ENCODE assay signal across 1 cellular context in the genomic region with DNA sequence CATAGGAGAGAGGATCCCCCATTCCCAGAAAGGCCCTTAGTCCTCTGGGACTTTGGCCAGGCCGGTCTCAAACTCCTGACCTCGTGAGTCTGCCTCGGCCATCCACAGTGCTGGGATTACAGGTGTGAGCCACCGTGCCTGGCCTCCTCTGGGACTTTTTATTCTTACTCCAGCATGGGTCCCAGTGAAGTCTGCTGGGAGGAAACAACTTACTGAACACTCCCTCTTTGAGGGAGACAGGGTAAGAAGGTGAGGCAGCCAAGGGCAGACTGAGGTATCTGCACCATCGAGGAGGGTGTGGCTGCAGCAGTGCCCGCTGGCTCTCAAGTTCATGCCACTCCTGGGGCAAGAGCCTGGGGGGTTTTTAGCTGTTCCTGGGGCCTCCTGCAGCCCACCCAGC.
TF ChIP-seq lines count a peak whose summit lies in the region.

No MANE protein-coding gene starts in this region.

TF ChIP-seq in GM12878, 131 proteins besides CTCF, POLR2A, EP300 and RAD21:
- no peak for TF ChIP-seq STAT3 (IDR thresholded peaks at IDR 0.05; ENCODE audit: low read depth, low read length)
- no peak for TF ChIP-seq IRF4 (IDR thresholded peaks at IDR 0.05; ENCODE audit: low read depth, low read length)
- TF ChIP-seq ZNF24 (IDR thresholded peaks at IDR 0.05) = no peak
- no peak for TF ChIP-seq MLLT1 (IDR thresholded peaks at IDR 0.05)
- TF ChIP-seq NFXL1 (IDR thresholded peaks at IDR 0.05; ENCODE audit: borderline replicate concordance) = no peak
- no peak for TF ChIP-seq FOXM1 (IDR thresholded peaks at IDR 0.05; ENCODE audit: low read depth, low read length)
- no peak for TF ChIP-seq E4F1 (IDR thresholded peaks at IDR 0.05; ENCODE audit: borderline replicate concordance, partially characterized antibody)
- no peak for TF ChIP-seq HDAC2 (IDR thresholded peaks at IDR 0.05)
- no peak for TF ChIP-seq LARP7 (IDR thresholded peaks at IDR 0.05)
- TF ChIP-seq SREBF2 (IDR thresholded peaks at IDR 0.05; ENCODE audit: low read length) = no peak
- no peak for TF ChIP-seq FOXK2 (IDR thresholded peaks at IDR 0.05)
- no peak for TF ChIP-seq EGR1 (IDR thresholded peaks at IDR 0.05; ENCODE audit: borderline replicate concordance in 1 of 2, low read depth in 2 of 2, low read length in 2 of 2)
- TF ChIP-seq ESRRA (IDR thresholded peaks at IDR 0.05; ENCODE audit: low read length) = no peak
- no peak for TF ChIP-seq ZNF274 (IDR thresholded peaks at IDR 0.05; ENCODE audit: insufficient read depth, insufficient read length)
- TF ChIP-seq BACH1 (IDR thresholded peaks at IDR 0.05; ENCODE audit: borderline replicate concordance) = no peak
- TF ChIP-seq RUNX3 (IDR thresholded peaks at IDR 0.05; ENCODE audit: low read length) = no peak
- TF ChIP-seq MTA3 (IDR thresholded peaks at IDR 0.05; ENCODE audit: borderline replicate concordance, low read length) = no peak
- TF ChIP-seq, protein P1, sequence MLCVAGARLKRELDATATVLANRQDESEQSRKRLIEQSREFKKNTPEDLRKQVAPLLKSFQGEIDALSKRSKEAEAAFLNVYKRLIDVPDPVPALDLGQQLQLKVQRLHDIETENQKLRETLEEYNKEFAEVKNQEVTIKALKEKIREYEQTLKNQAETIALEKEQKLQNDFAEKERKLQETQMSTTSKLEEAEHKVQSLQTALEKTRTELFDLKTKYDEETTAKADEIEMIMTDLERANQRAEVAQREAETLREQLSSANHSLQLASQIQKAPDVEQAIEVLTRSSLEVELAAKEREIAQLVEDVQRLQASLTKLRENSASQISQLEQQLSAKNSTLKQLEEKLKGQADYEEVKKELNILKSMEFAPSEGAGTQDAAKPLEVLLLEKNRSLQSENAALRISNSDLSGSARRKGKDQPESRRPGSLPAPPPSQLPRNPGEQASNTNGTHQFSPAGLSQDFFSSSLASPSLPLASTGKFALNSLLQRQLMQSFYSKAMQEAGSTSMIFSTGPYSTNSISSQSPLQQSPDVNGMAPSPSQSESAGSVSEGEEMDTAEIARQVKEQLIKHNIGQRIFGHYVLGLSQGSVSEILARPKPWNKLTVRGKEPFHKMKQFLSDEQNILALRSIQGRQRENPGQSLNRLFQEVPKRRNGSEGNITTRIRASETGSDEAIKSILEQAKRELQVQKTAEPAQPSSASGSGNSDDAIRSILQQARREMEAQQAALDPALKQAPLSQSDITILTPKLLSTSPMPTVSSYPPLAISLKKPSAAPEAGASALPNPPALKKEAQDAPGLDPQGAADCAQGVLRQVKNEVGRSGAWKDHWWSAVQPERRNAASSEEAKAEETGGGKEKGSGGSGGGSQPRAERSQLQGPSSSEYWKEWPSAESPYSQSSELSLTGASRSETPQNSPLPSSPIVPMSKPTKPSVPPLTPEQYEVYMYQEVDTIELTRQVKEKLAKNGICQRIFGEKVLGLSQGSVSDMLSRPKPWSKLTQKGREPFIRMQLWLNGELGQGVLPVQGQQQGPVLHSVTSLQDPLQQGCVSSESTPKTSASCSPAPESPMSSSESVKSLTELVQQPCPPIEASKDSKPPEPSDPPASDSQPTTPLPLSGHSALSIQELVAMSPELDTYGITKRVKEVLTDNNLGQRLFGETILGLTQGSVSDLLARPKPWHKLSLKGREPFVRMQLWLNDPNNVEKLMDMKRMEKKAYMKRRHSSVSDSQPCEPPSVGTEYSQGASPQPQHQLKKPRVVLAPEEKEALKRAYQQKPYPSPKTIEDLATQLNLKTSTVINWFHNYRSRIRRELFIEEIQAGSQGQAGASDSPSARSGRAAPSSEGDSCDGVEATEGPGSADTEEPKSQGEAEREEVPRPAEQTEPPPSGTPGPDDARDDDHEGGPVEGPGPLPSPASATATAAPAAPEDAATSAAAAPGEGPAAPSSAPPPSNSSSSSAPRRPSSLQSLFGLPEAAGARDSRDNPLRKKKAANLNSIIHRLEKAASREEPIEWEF (IDR thresholded peaks at IDR 0.05; ENCODE audit: insufficient replicate concordance, low read depth, low read length) = no peak
- no peak for TF ChIP-seq PAX5 (IDR thresholded peaks at IDR 0.05; ENCODE audit: borderline replicate concordance, low read depth, low read length)
